17 cellular contexts compared by ENCODE assay signal in the genomic region with DNA sequence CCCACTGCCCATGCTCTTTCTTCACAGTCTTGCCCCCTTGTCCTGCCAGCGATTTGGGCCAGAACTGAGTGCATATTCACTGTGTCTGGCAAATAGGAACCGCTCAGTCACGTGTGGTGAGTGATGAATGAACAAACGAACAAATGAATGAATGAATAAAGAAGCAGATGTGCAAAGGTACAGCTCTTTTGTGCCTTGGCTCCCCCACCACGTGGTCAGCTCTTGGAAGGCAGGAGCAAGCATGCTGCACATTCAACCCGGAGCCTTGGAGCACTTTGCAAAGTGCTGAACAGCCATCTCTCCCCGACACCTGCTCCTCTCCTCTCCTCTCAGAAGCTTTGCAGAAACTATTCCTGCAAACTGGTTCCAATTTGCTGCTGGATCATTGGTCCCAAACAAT. TPM values are rescaled to one million over a fixed set of nuclear protein-coding genes. Genes with fewer than 3 reads are reported as not detected.
DNase-seq lines count a peak whose midpoint lies in the region; ATAC-seq and TF ChIP-seq lines count a peak whose summit lies in the region.
"Had no signal": no experiment of that assay in that cellular context is flagged by ENCODE, and none has a peak within 500 bp of the region (broad histone marks: within the 10 kb centered on the region; RNA-seq: fewer than 3 reads in every experiment).

No MANE protein-coding gene starts in this region.

- intact Hi-C loops in cardiac septum (cut with DNase I) = no loop called here
- intact Hi-C loops in heart right ventricle (cut with DNase I) = no loop called here
- intact Hi-C loops in thyroid gland (cut with DNase I) = no loop called here

- ATAC-seq in heart right ventricle = no peak
- no peak for ATAC-seq in WTC11
- ATAC-seq in HG03095 (IDR thresholded peaks at IDR 0.05; ENCODE audit: unreplicated experiment) = no peak
- no peak for ATAC-seq in HG02798 (IDR thresholded peaks at IDR 0.05; ENCODE audit: poor library complexity, unreplicated experiment)
- no peak for ATAC-seq in HG03097 (IDR thresholded peaks at IDR 0.05; ENCODE audit: low FRiP score, unreplicated experiment)
- ATAC-seq: A549, GM12878 had no signal

- DNase-seq in cardiac septum (ENCODE audit: low spot score) = peak; percentile 54
- no peak for DNase-seq in heart right ventricle
- DNase-seq in WTC11 (ENCODE audit: low spot score) = no peak
- no peak for DNase-seq in glutamatergic neuron
- no peak for DNase-seq in thyroid gland
- DNase-seq: Caco-2, MV-4-11, NCI-H1417 treated with DMSO at 0.1 percent for 48 hours, NCI-H2081 treated with DMSO at 0.1 percent for 48 hours, NCI-H345, PC-9 had no signal

- no peak for TF ChIP-seq CTCF in heart right ventricle (IDR thresholded peaks at IDR 0.05)
- no peak for TF ChIP-seq CTCF in WTC11 (IDR thresholded peaks at IDR 0.05)
- no peak for TF ChIP-seq CTCF in glutamatergic neuron (IDR thresholded peaks at IDR 0.05; ENCODE audit: partially characterized antibody, unreplicated experiment)
- no peak for TF ChIP-seq CTCF in thyroid gland (IDR thresholded peaks at IDR 0.05)

- POLR2A ChIA-PET in WTC11 (lab: Charles Lee) = no interaction called here

- TF ChIP-seq POLR2A in thyroid gland (IDR thresholded peaks at IDR 0.05) = no peak

- H3K9me3 Mint-ChIP-seq in WTC11 (no peaks in the 10 kb centered on the region), glutamatergic neuron (ENCODE audit: unreplicated experiment) (peaks cover 3% of the 10 kb centered on the region)

- H3K27me3 Mint-ChIP-seq in WTC11 (ENCODE audit: low read depth) (no peaks in the 10 kb centered on the region), glutamatergic neuron (ENCODE audit: unreplicated experiment) (peaks cover 2% of the 10 kb centered on the region)

- H3K9me3 ChIP-seq in heart right ventricle (no peaks in the 10 kb centered on the region), thyroid gland (no peaks in the 10 kb centered on the region)
- H3K9me3 ChIP-seq: A549, HAP-1 had no signal

- H3K27me3 ChIP-seq in heart right ventricle = no peaks in the 10 kb centered on the region
- no peaks in the 10 kb centered on the region for H3K27me3 ChIP-seq in thyroid gland

- H3K36me3 Mint-ChIP-seq in WTC11 (no peaks in the 10 kb centered on the region), glutamatergic neuron (ENCODE audit: unreplicated experiment) (no peaks in the 10 kb centered on the region)

- H3K4me3 ChIP-seq in heart right ventricle (no peak overlapping the region), thyroid gland (replicated peaks in 1 of 3) (no peak overlapping the region)
- H3K4me3 ChIP-seq: A549, GM12878, HAP-1, PC-9 had no signal

- H3K4me1 ChIP-seq in heart right ventricle (peaks cover 28 to 93% (median 78%) of the 10 kb centered on the region in 9 donors), thyroid gland (peaks cover 61 to 82% of the 10 kb centered on the region in 2 donors)
- H3K4me1 ChIP-seq: HAP-1 had no signal

- H3K4me1 Mint-ChIP-seq in WTC11 = peaks cover 44% of the 10 kb centered on the region
- H3K4me1 Mint-ChIP-seq in glutamatergic neuron (ENCODE audit: low read depth, unreplicated experiment) = peaks cover 13% of the 10 kb centered on the region

- WGBS in heart right ventricle, 2 donors = 75% methylated on average over 7 of the region's 7 CpGs
- 64 to 74% methylated on average over 7 of the region's 7 CpGs for WGBS in thyroid gland, 2 donors

- H3K27ac Mint-ChIP-seq in WTC11 (peak overlapping the region; percentile 42), glutamatergic neuron (ENCODE audit: unreplicated experiment) (peak overlapping the region; percentile 72)

- CTCF ChIA-PET in WTC11 (lab: Charles Lee) = interaction anchor here (0.8 kb wide), 1 partner anchor 12 kb away, joined by 3 read pairs; no protein-coding TSS in a partner anchor

- no peaks in the 10 kb centered on the region for H3K36me3 ChIP-seq in heart right ventricle
- no peaks in the 10 kb centered on the region for H3K36me3 ChIP-seq in thyroid gland
- H3K36me3 ChIP-seq: HAP-1 had no signal

- no peak overlapping the region for H3K4me3 Mint-ChIP-seq in WTC11
- no peak overlapping the region for H3K4me3 Mint-ChIP-seq in glutamatergic neuron (ENCODE audit: unreplicated experiment)

- H3K27ac ChIP-seq in heart right ventricle (no peak overlapping the region), thyroid gland (peak overlapping the region in 2 of 3 donors; percentile 85 to 90)
- H3K27ac ChIP-seq: A549, PC-9 had no signal

TF ChIP-seq in WTC11, 78 proteins besides CTCF, POLR2A, EP300 and RAD21:
- no peak for TF ChIP-seq RORB (CRISPR knock-in tag; IDR thresholded peaks at IDR 0.05)
- TF ChIP-seq GABPB1 (CRISPR knock-in tag; IDR thresholded peaks at IDR 0.05) = no peak
- TF ChIP-seq, protein P1, sequence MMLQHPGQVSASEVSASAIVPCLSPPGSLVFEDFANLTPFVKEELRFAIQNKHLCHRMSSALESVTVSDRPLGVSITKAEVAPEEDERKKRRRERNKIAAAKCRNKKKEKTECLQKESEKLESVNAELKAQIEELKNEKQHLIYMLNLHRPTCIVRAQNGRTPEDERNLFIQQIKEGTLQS (CRISPR knock-in tag; conservative IDR thresholded peaks at IDR 0.05) = no peak
- no peak for TF ChIP-seq ZBTB21 (CRISPR knock-in tag; IDR thresholded peaks at IDR 0.05; ENCODE audit: borderline replicate concordance)
TF ChIP-seq in WTC11: peak in this region for 0.

RNA-seq across cellular contexts. Expression of gene LATS2, which starts 52.4 kb away (rescaled TPM):
- total RNA-seq in cardiac septum = 27.8 TPM
- total RNA-seq in heart right ventricle = 10 to 100 TPM; 16.2 to 46.1 (median 27.9) TPM
- polyA plus RNA-seq in heart right ventricle = 10 to 100 TPM in 1 of 2 donors, 1 to 10 TPM in 1; 9.7 to 10.9 TPM
- total RNA-seq in WTC11 (2021) = 27.5 to 31.2 TPM (median 28.9 TPM) in 3 replicates
- total RNA-seq in glutamatergic neuron (ENCODE audit: unreplicated experiment) = 2.2 TPM
- total RNA-seq in thyroid gland = 10 to 100 TPM; 33.0 to 69.6 (median 37.5) TPM

Comparison
In these comparisons a context has a peak if more than half of its experiments do, and no peak if none do; other contexts are left out.
1. H3K27ac ChIP-seq: peak in thyroid gland (2 of 3); none in heart right ventricle (0 of 10).